Comparison of ENCODE assay signal across 10 cellular contexts in the genomic region with DNA sequence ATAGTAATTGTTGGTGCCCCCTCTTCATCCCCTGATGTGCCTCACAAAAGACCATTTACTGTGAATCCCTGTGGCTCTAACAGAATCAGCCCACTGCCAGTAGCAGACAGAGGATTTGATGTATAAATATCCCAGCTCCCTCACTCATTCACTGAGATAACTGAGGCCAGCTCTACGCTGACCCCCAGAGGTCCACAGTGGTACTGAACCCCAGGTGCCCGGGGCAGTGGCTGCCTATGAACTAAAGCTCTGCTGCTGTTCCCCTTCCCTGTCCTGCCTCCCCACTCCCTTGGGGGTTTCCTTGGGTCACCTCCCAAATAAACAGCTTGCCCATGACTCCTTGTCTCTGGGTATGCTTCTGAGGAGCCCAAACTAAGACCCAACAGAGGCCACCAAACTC.
A peak's percentile ranks its signal among the peaks of the same experiment; 100 is the strongest.
DNase-seq lines count a peak whose midpoint lies in the region; ATAC-seq and TF ChIP-seq lines count a peak whose summit lies in the region.
"Had no signal": no experiment of that assay in that cellular context is flagged by ENCODE, and none has a peak within 500 bp of the region (broad histone marks: within the 10 kb centered on the region; RNA-seq: fewer than 3 reads in every experiment).

No MANE protein-coding gene starts in this region.

- H3K4me3 ChIP-seq in DOHH2 (ENCODE audit: low read length) (no peak overlapping the region), mesendoderm (ENCODE audit: low read length) (no peak overlapping the region)

- H3F3A ChIP-seq in DOHH2 (ENCODE audit: control insufficient read depth, insufficient read depth) = no peaks in the 10 kb centered on the region

- H3K27me3 ChIP-seq in DOHH2 (ENCODE audit: control insufficient read depth, low read length) (no peaks in the 10 kb centered on the region), mesendoderm (ENCODE audit: insufficient read depth, low read length, poor library complexity) (no peaks in the 10 kb centered on the region)

- H3K4me1 ChIP-seq in DOHH2 (ENCODE audit: control insufficient read depth, low read length) (no peaks in the 10 kb centered on the region), mesendoderm (ENCODE audit: control insufficient read depth, low read depth, low read length) (no peaks in the 10 kb centered on the region)

- no peaks in the 10 kb centered on the region for H3K4me1 Mint-ChIP-seq in activated T-helper 1 cell treated with anti-CD3 and anti-CD28 coated beads, Interleukin-12 subunit alpha, Interleukin-12 subunit beta, Interleukin-2, Interleukin-4 antibody, amounts not matched to agents 30 ng/mL and 10 ng/mL and 1 ng/mL, durations not matched to agents 14 hours and 24 hours and 36 hours (ENCODE audit: low read depth)
- H3K4me1 Mint-ChIP-seq: stimulated activated naive B cell treated with anti-CD40 and anti-IgM and Interleukin-4, amounts not matched to agents 10 μg/mL and 1 μg/mL and 100 μg/mL, for 72 hours had no signal

- DNase-seq in HuH-7 (ENCODE audit: low spot score) (peak; percentile 63), mesendoderm (peak; percentile 42), ureter (ENCODE audit: low spot score) (no peak)
- DNase-seq in activated T-helper 1 cell treated with anti-CD3 and anti-CD28 coated beads, Interleukin-12 subunit alpha, Interleukin-12 subunit beta, Interleukin-2, Interleukin-4 antibody, amounts not matched to agents 30 ng/mL and 10 ng/mL and 1 ng/mL, durations not matched to agents 14 hours and 24 hours and 36 hours (ENCODE audit: low spot score) = peak; percentile 8
- DNase-seq: stimulated activated naive B cell treated with anti-CD40 and anti-IgM and Interleukin-4, amounts not matched to agents 10 μg/mL and 1 μg/mL and 100 μg/mL, for 72 hours had no signal

- H3K9ac ChIP-seq in mesendoderm (ENCODE audit: low read length) = no peak overlapping the region

- no peak overlapping the region for H3K4ac ChIP-seq in mesendoderm (ENCODE audit: low read depth, low read length)

- ATAC-seq in HG02973 (IDR thresholded peaks at IDR 0.05; ENCODE audit: unreplicated experiment) (no peak), HG02981 (IDR thresholded peaks at IDR 0.05; ENCODE audit: unreplicated experiment) (no peak), GM18502 (IDR thresholded peaks at IDR 0.05; ENCODE audit: poor library complexity, unreplicated experiment) (no peak)

- H3K23ac ChIP-seq in mesendoderm (ENCODE audit: low read length) = no peak overlapping the region

- H3K9me2 ChIP-seq in DOHH2 (replicated peaks; ENCODE audit: control insufficient read depth, low read length) = no peaks in the 10 kb centered on the region

- no peak overlapping the region for H3K27ac Mint-ChIP-seq in activated T-helper 1 cell treated with anti-CD3 and anti-CD28 coated beads, Interleukin-12 subunit alpha, Interleukin-12 subunit beta, Interleukin-2, Interleukin-4 antibody, amounts not matched to agents 30 ng/mL and 10 ng/mL and 1 ng/mL, durations not matched to agents 14 hours and 24 hours and 36 hours
- H3K27ac Mint-ChIP-seq: IgD-negative memory B cell; stimulated activated naive B cell treated with anti-CD40 and anti-IgM and Interleukin-4, amounts not matched to agents 10 μg/mL and 1 μg/mL and 100 μg/mL, for 72 hours had no signal

- H3K27ac ChIP-seq in DOHH2 (ENCODE audit: low read depth, low read length) (no peak overlapping the region), mesendoderm (ENCODE audit: low read depth, low read length) (no peak overlapping the region)

- no peak overlapping the region for H4K5ac ChIP-seq in mesendoderm (ENCODE audit: low read length)

- H3K36me3 ChIP-seq in DOHH2 (ENCODE audit: control insufficient read depth, low read length) (no peaks in the 10 kb centered on the region), mesendoderm (ENCODE audit: control insufficient read depth, insufficient read depth, low read length) (no peaks in the 10 kb centered on the region)

- H3K79me2 ChIP-seq in DOHH2 (ENCODE audit: control insufficient read depth, low read length) (no peaks in the 10 kb centered on the region), mesendoderm (ENCODE audit: control insufficient read depth, insufficient read depth, low read length) (no peaks in the 10 kb centered on the region)

- H3K4me3 Mint-ChIP-seq in activated T-helper 1 cell treated with anti-CD3 and anti-CD28 coated beads, Interleukin-12 subunit alpha, Interleukin-12 subunit beta, Interleukin-2, Interleukin-4 antibody, amounts not matched to agents 30 ng/mL and 10 ng/mL and 1 ng/mL, durations not matched to agents 14 hours and 24 hours and 36 hours = no peak overlapping the region
- H3K4me3 Mint-ChIP-seq: stimulated activated naive B cell treated with anti-CD40 and anti-IgM and Interleukin-4, amounts not matched to agents 10 μg/mL and 1 μg/mL and 100 μg/mL, for 72 hours had no signal

- H4K8ac ChIP-seq in mesendoderm (ENCODE audit: low read depth, low read length) = no peak overlapping the region

- no peak overlapping the region for H3K56ac ChIP-seq in mesendoderm (ENCODE audit: low read length)

- H4K20me1 ChIP-seq in DOHH2 (ENCODE audit: control insufficient read depth, insufficient read depth, low read depth, low read length) = no peaks in the 10 kb centered on the region

- no peak overlapping the region for H2AK5ac ChIP-seq in mesendoderm (ENCODE audit: low read length)

- H3K36me3 Mint-ChIP-seq in activated T-helper 1 cell treated with anti-CD3 and anti-CD28 coated beads, Interleukin-12 subunit alpha, Interleukin-12 subunit beta, Interleukin-2, Interleukin-4 antibody, amounts not matched to agents 30 ng/mL and 10 ng/mL and 1 ng/mL, durations not matched to agents 14 hours and 24 hours and 36 hours (ENCODE audit: low read depth) = no peaks in the 10 kb centered on the region

- no peak overlapping the region for H2BK15ac ChIP-seq in mesendoderm (replicated peaks; ENCODE audit: low read depth)

- WGBS in mesendoderm (ENCODE audit: extremely low coverage, insufficient coverage, low lambda C conversion rate) = no CpG with 5 or more reads among the region's 2 CpGs

- H3K27me3 Mint-ChIP-seq in activated T-helper 1 cell treated with anti-CD3 and anti-CD28 coated beads, Interleukin-12 subunit alpha, Interleukin-12 subunit beta, Interleukin-2, Interleukin-4 antibody, amounts not matched to agents 30 ng/mL and 10 ng/mL and 1 ng/mL, durations not matched to agents 14 hours and 24 hours and 36 hours (ENCODE audit: insufficient read depth) = peaks cover 22% of the 10 kb centered on the region

- H3K4me2 ChIP-seq in DOHH2 (ENCODE audit: low read length) (no peak overlapping the region), mesendoderm (ENCODE audit: low read length) (no peak overlapping the region)

- no peaks in the 10 kb centered on the region for H3K9me3 ChIP-seq in DOHH2 (ENCODE audit: control insufficient read depth, insufficient read depth, low read length)

- no peak overlapping the region for H2BK5ac ChIP-seq in mesendoderm (ENCODE audit: low read length)

- no peak overlapping the region for H2BK120ac ChIP-seq in mesendoderm (ENCODE audit: low read depth, low read length)

- H3K18ac ChIP-seq in mesendoderm (ENCODE audit: low read length) = no peak overlapping the region

- no peaks in the 10 kb centered on the region for H3K9me3 Mint-ChIP-seq in activated T-helper 1 cell treated with anti-CD3 and anti-CD28 coated beads, Interleukin-12 subunit alpha, Interleukin-12 subunit beta, Interleukin-2, Interleukin-4 antibody, amounts not matched to agents 30 ng/mL and 10 ng/mL and 1 ng/mL, durations not matched to agents 14 hours and 24 hours and 36 hours

- intact Hi-C loops in activated T-helper 1 cell treated with anti-CD3 and anti-CD28 coated beads, Interleukin-12 subunit alpha, Interleukin-12 subunit beta, Interleukin-2, Interleukin-4 antibody, amounts not matched to agents 30 ng/mL and 10 ng/mL and 1 ng/mL, durations not matched to agents 14 hours and 24 hours and 36 hours (cut with micrococcal nuclease) = loop anchor here (1.0 to 5.0 kb wide), 2 partner anchors 297 to 311 kb away; partner anchors contain the start of gene FOXL1

- H3K79me1 ChIP-seq in mesendoderm (ENCODE audit: low read length) = no peaks in the 10 kb centered on the region

- TF ChIP-seq CTCF in DOHH2 (IDR thresholded peaks at IDR 0.05; ENCODE audit: low read depth, low read length, poor library complexity, severe bottlenecking) = peak; percentile 74
